In the genomic region with DNA sequence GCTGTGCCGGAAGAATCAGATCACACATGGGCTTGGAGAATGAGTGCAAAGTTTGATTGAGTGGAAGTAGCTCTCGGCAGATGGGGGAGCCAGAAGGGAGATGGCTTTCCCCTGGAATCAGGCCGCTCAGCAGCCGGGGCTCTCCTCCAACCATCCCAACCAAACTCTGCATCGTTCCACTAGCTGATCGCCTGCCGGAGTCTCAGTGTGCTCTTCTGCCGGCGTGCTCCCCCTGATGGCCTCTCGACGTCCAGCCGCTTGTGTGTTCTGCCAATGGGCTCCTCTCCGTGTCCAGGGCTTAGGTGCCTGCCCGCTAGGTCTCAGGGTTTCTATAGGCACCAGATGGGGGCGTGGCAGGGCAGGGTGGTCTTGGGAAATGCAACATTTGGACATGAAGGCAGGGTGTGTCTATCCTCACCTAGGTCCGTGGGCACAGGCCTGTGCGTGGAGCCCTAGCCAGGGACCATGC, we compare ENCODE assay signal across 8 cellular contexts. TPM values are rescaled to one million over a fixed set of nuclear protein-coding genes. Genes with fewer than 3 reads are reported as not detected.
DNase-seq lines count a peak whose midpoint lies in the region; ATAC-seq and TF ChIP-seq lines count a peak whose summit lies in the region.

No MANE protein-coding gene starts in this region.

- H3K36me3 ChIP-seq in A673 (ENCODE audit: insufficient read depth, low read length, poor library complexity, severe bottlenecking) (no peaks in the 10 kb centered on the region), body of pancreas (replicated peaks in 1 of 2; ENCODE audit: insufficient read depth in 1 of 2, low read depth in 2 of 2) (no peaks in the 10 kb centered on the region), thoracic aorta (no peaks in the 10 kb centered on the region), OCI-LY7 (ENCODE audit: insufficient read depth, low read length) (no peaks in the 10 kb centered on the region), vagina (no peaks in the 10 kb centered on the region)

- TF ChIP-seq POLR2A in body of pancreas (IDR thresholded peaks at IDR 0.05) (no peak), vagina (IDR thresholded peaks at IDR 0.05) (no peak)

- H3K27ac ChIP-seq in A673 (ENCODE audit: low read depth, low read length, poor library complexity, severe bottlenecking) (no peak overlapping the region), body of pancreas (no peak overlapping the region), thoracic aorta (no peak overlapping the region), OCI-LY7 (ENCODE audit: low read depth, low read length, poor library complexity, severe bottlenecking) (no peak overlapping the region), vagina (no peak overlapping the region)

- no peaks in the 10 kb centered on the region for H3K9me2 ChIP-seq in OCI-LY7 (ENCODE audit: insufficient read depth, low read length)

- no peak overlapping the region for H3K4me2 ChIP-seq in OCI-LY7 (ENCODE audit: low read length)

- H3K9me3 ChIP-seq in A673 (ENCODE audit: low read depth, low read length, poor library complexity, severe bottlenecking) (no peaks in the 10 kb centered on the region), body of pancreas (no peaks in the 10 kb centered on the region), thoracic aorta (no peaks in the 10 kb centered on the region), OCI-LY7 (ENCODE audit: low read length) (no peaks in the 10 kb centered on the region), vagina (no peaks in the 10 kb centered on the region)

- peaks cover 7% of the 10 kb centered on the region for H3K27me3 Mint-ChIP-seq in HFFc6 (ENCODE audit: insufficient read depth)

- peak overlapping the region; percentile 39; the same call in 1 of the 2 replicates for H3K27ac Mint-ChIP-seq in HFFc6

- no peak overlapping the region; the same call in 1 of the 2 replicates for H3K4me3 Mint-ChIP-seq in HFFc6

- POLR2A ChIA-PET in A673 (lab: Charles Lee; ENCODE audit: low non-redundant PET) (no interaction called here), OCI-LY7 (lab: Charles Lee) (no interaction called here)

- CTCF ChIA-PET in A673 (lab: Charles Lee) (no interaction called here), OCI-LY7 (lab: Charles Lee; ENCODE audit: unreplicated experiment) (no interaction called here)

- WGBS in body of pancreas, 2 donors: 8 to 26% methylated on average over 4 to 17 of the region's 17 CpGs

- no peaks in the 10 kb centered on the region for H3K79me2 ChIP-seq in OCI-LY7 (ENCODE audit: insufficient read depth, low read depth, low read length)

- peak; percentile 53 for TF ChIP-seq CTCF in A673 (conservative IDR thresholded peaks at IDR 0.05; ENCODE audit: low read depth, low read length)
- peak; percentile 70 for TF ChIP-seq CTCF in HFFc6 (IDR thresholded peaks at IDR 0.05)
- peak; percentile 15 to 57 (median 46) for TF ChIP-seq CTCF in body of pancreas (IDR thresholded peaks at IDR 0.05)
- peak; percentile 25 for TF ChIP-seq CTCF in thoracic aorta (IDR thresholded peaks at IDR 0.05)
- TF ChIP-seq CTCF in OCI-LY7 (conservative IDR thresholded peaks at IDR 0.05; ENCODE audit: low read length): no peak
- TF ChIP-seq CTCF in vagina (IDR thresholded peaks at IDR 0.05): peak in 1 of 3 experiments; percentile 36

- ATAC-seq in body of pancreas (peak; percentile 72), thoracic aorta (ENCODE audit: insufficient number of reproducible peaks, low FRiP score, low read depth) (no peak), HG03135 (IDR thresholded peaks at IDR 0.05; ENCODE audit: unreplicated experiment) (no peak)

- H3K27me3 ChIP-seq in A673 (replicated peaks; ENCODE audit: insufficient read depth, low read depth, low read length, poor library complexity): peaks cover 20% of the 10 kb centered on the region
- peaks cover 0 to 9% of the 10 kb centered on the region in 2 donors for H3K27me3 ChIP-seq in body of pancreas
- H3K27me3 ChIP-seq in thoracic aorta (replicated peaks; ENCODE audit: insufficient read depth): no peaks in the 10 kb centered on the region
- no peaks in the 10 kb centered on the region for H3K27me3 ChIP-seq in vagina

- no peak overlapping the region for H3K4me3 ChIP-seq in A673 (ENCODE audit: low read depth, low read length, poor library complexity, severe bottlenecking)
- no peak overlapping the region for H3K4me3 ChIP-seq in body of pancreas
- H3K4me3 ChIP-seq in thoracic aorta: no peak overlapping the region
- no peak overlapping the region for H3K4me3 ChIP-seq in OCI-LY7 (ENCODE audit: low read depth, low read length, poor library complexity, severe bottlenecking)
- no peak overlapping the region for H3K4me3 ChIP-seq in vagina

- intact Hi-C loops in A673 (cut with micrococcal nuclease; ENCODE audit: unreplicated experiment) (no loop called here), body of pancreas (cut with DNase I) (no loop called here), OCI-LY7 (cut with micrococcal nuclease; ENCODE audit: unreplicated experiment) (no loop called here), vagina (cut with DNase I) (no loop called here)

- H3K4me1 Mint-ChIP-seq in HFFc6 (ENCODE audit: low read depth): peaks cover 35% of the 10 kb centered on the region

- H3K36me3 Mint-ChIP-seq in HFFc6 (ENCODE audit: low read depth): no peaks in the 10 kb centered on the region

- DNase-seq in A673 (ENCODE audit: low spot score): peak; percentile 33
- peak; percentile 53 for DNase-seq in HFFc6
- DNase-seq in body of pancreas: peak; percentile 50 to 65 (median 64)
- peak; percentile 77 for DNase-seq in iris pigment epithelial cell (ENCODE audit: low read depth)
- no peak for DNase-seq in thoracic aorta (ENCODE audit: low spot score)
- no peak for DNase-seq in OCI-LY7 (ENCODE audit: low spot score)
- no peak for DNase-seq in vagina (ENCODE audit: extremely low spot score in 2 of 2)

- H3K9me3 Mint-ChIP-seq in HFFc6: no peaks in the 10 kb centered on the region

- H4K20me1 ChIP-seq in OCI-LY7 (ENCODE audit: insufficient read depth, low read length): no peaks in the 10 kb centered on the region

- BruUV-seq in A673 (replicated peaks; lab: Mats Ljungman, UMichigan): no TSS peak
- BruUV-seq in OCI-LY7 (replicated peaks; lab: Mats Ljungman, UMichigan): no TSS peak

- H2AFZ ChIP-seq in OCI-LY7 (ENCODE audit: low read length): no peak overlapping the region

- no peaks in the 10 kb centered on the region for H3K4me1 ChIP-seq in A673 (ENCODE audit: insufficient read depth, low read length, poor library complexity, severe bottlenecking)
- peaks cover 8% of the 10 kb centered on the region for H3K4me1 ChIP-seq in body of pancreas
- H3K4me1 ChIP-seq in thoracic aorta (ENCODE audit: control insufficient read depth in 1 of 2, low read depth in 2 of 2): no peaks in the 10 kb centered on the region
- no peaks in the 10 kb centered on the region for H3K4me1 ChIP-seq in OCI-LY7 (ENCODE audit: insufficient read depth, low read length, poor library complexity, severe bottlenecking)
- H3K4me1 ChIP-seq in vagina: no peaks in the 10 kb centered on the region

RNA-seq across cellular contexts. Expression of a gene that starts 4.9 kb away (rescaled TPM):
- not detected in 2 replicates for total RNA-seq in A673 (2021)
- not detected for total RNA-seq in HFFc6 (2021; fragmentation: NEBNext Ultra II Directional; extraction: Animal tissue kit (Norgen Biotek cat#: 25700))
- total RNA-seq in body of pancreas: not detected
- total RNA-seq in thoracic aorta: not detected
- total RNA-seq in OCI-LY7 (2014; rRNA removed; shearing (Covaris generic)): not detected in 2 replicates
- total RNA-seq in OCI-LY7 (2022): 0.39 and 0.42 TPM in 2 replicates
- 2.7 TPM for total RNA-seq in vagina

RNA-seq across cellular contexts. Expression of a gene that starts 14.9 kb away (rescaled TPM):
- total RNA-seq in A673 (2021) (49.3 and 52.4 TPM in 2 replicates), body of pancreas (10 to 100 TPM; 15.8 to 16.2 TPM), thoracic aorta (10 to 100 TPM; 21.8 to 31.8 TPM), OCI-LY7 (2022) (42.3 and 42.7 TPM in 2 replicates), vagina (27.7 TPM)
- 10 to 100 TPM; 35.4 to 40.0 (median 37.2) TPM for total RNA-seq in HFFc6 (2021; fragmentation: NEBNext Ultra II Directional; extraction: Animal tissue kit (Norgen Biotek cat#: 25700))
- 26.7 and 31.3 TPM in 2 replicates for total RNA-seq in OCI-LY7 (2014; rRNA removed; shearing (Covaris generic))

RNA-seq across cellular contexts. Expression of a gene that starts 23.4 kb away (rescaled TPM):
- total RNA-seq in A673 (2021) (not detected in 2 replicates), body of pancreas (not detected), thoracic aorta (not detected), OCI-LY7 (2022) (not detected in 2 replicates), vagina (not detected)
- total RNA-seq in HFFc6 (2021; fragmentation: NEBNext Ultra II Directional; extraction: Animal tissue kit (Norgen Biotek cat#: 25700)): not detected
- not detected in 2 replicates for total RNA-seq in OCI-LY7 (2014; rRNA removed; shearing (Covaris generic))

RNA-seq across cellular contexts. Expression of a gene that starts 41.8 kb away (rescaled TPM):
- total RNA-seq in A673 (2021): 90.4 and 101 TPM in 2 replicates
- total RNA-seq in HFFc6 (2021; fragmentation: NEBNext Ultra II Directional; extraction: Animal tissue kit (Norgen Biotek cat#: 25700)): 100 to 1,000 TPM; 106 to 123 (median 112) TPM
- total RNA-seq in body of pancreas: 100 to 1,000 TPM in 1 of 2 donors, 10 to 100 TPM in 1; 52.7 to 162 TPM
- 100 to 1,000 TPM; 110 to 119 TPM for total RNA-seq in thoracic aorta
- total RNA-seq in OCI-LY7 (2014; rRNA removed; shearing (Covaris generic)): 50.4 and 57.9 TPM in 2 replicates
- 105 and 116 TPM in 2 replicates for total RNA-seq in OCI-LY7 (2022)
- 44.7 TPM for total RNA-seq in vagina

Comparison
In these comparisons a context has a peak if more than half of its experiments do, and no peak if none do; other contexts are left out.
1. DNase-seq: peak in A673 (single experiment), HFFc6 (single experiment), body of pancreas (4 of 4) and iris pigment epithelial cell (single experiment); none in thoracic aorta (single experiment), OCI-LY7 (single experiment) and vagina (0 of 2).